In the genomic region with DNA sequence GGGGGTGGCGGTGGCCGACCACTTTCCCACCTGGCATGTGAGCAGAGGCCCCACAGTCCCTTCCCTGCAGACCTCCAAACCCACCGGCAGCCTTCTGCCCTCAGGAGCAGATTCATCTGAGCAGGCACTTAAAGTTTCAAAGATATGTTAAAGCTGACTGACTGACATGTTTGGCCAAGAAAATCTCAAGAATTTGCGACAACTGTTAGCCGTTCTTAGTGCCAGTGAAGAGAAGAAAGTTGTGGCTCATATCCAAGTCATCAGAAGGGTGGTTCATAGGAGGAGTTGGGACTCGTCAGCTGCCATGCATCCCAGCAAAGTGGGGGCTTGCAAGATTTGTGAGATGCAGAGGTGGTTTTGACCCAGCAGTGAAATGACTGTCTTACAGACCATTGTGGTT, we compare ENCODE assay signal across 2 cellular contexts.
TF ChIP-seq lines count a peak whose summit lies in the region.

No MANE protein-coding gene starts in this region.

TF ChIP-seq in IMR-90, 13 proteins besides CTCF, POLR2A, EP300 and RAD21:
- no peak for TF ChIP-seq CEBPB (IDR thresholded peaks at IDR 0.05; ENCODE audit: low read depth, low read length)
- TF ChIP-seq, protein P1, sequence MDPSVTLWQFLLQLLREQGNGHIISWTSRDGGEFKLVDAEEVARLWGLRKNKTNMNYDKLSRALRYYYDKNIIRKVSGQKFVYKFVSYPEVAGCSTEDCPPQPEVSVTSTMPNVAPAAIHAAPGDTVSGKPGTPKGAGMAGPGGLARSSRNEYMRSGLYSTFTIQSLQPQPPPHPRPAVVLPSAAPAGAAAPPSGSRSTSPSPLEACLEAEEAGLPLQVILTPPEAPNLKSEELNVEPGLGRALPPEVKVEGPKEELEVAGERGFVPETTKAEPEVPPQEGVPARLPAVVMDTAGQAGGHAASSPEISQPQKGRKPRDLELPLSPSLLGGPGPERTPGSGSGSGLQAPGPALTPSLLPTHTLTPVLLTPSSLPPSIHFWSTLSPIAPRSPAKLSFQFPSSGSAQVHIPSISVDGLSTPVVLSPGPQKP (IDR thresholded peaks at IDR 0.05; ENCODE audit: borderline replicate concordance, low read depth, low read length) = no peak
- no peak for TF ChIP-seq RFX5 (IDR thresholded peaks at IDR 0.05; ENCODE audit: low read depth, low read length)
- TF ChIP-seq NFE2L2 (IDR thresholded peaks at IDR 0.05; ENCODE audit: low read depth, low read length) = no peak
- TF ChIP-seq, protein P2, sequence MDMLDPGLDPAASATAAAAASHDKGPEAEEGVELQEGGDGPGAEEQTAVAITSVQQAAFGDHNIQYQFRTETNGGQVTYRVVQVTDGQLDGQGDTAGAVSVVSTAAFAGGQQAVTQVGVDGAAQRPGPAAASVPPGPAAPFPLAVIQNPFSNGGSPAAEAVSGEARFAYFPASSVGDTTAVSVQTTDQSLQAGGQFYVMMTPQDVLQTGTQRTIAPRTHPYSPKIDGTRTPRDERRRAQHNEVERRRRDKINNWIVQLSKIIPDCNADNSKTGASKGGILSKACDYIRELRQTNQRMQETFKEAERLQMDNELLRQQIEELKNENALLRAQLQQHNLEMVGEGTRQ (IDR thresholded peaks at IDR 0.05; ENCODE audit: low read depth, low read length) = no peak
- TF ChIP-seq SMC3 (IDR thresholded peaks at IDR 0.05; ENCODE audit: low read depth, low read length) = no peak
- no peak for TF ChIP-seq RCOR1 (IDR thresholded peaks at IDR 0.05; ENCODE audit: insufficient replicate concordance, low read length)
- TF ChIP-seq CHD1 (IDR thresholded peaks at IDR 0.05; ENCODE audit: low read depth, low read length) = no peak
- TF ChIP-seq MXI1 (IDR thresholded peaks at IDR 0.05; ENCODE audit: borderline replicate concordance, low read depth, low read length) = no peak
- no peak for TF ChIP-seq BHLHE40 (IDR thresholded peaks at IDR 0.05; ENCODE audit: low read depth, low read length)
- TF ChIP-seq MAZ (IDR thresholded peaks at IDR 0.05; ENCODE audit: borderline replicate concordance, low read depth, low read length) = no peak
- TF ChIP-seq MAFK (IDR thresholded peaks at IDR 0.05; ENCODE audit: low read depth, low read length) = no peak
- TF ChIP-seq FOS (IDR thresholded peaks at IDR 0.05; ENCODE audit: low read depth, low read length) = no peak

TF ChIP-seq in GM23338, 12 proteins besides CTCF, POLR2A, EP300 and RAD21:
- TF ChIP-seq CREB1 (CRISPR knock-in tag; IDR thresholded peaks at IDR 0.05; ENCODE audit: low read depth) = no peak
- TF ChIP-seq ZNF331 (CRISPR knock-in tag; IDR thresholded peaks at IDR 0.05; ENCODE audit: low read depth) = no peak
- TF ChIP-seq POLR2AphosphoS5 (IDR thresholded peaks at IDR 0.05; ENCODE audit: low read depth) = no peak
- TF ChIP-seq, protein P3, sequence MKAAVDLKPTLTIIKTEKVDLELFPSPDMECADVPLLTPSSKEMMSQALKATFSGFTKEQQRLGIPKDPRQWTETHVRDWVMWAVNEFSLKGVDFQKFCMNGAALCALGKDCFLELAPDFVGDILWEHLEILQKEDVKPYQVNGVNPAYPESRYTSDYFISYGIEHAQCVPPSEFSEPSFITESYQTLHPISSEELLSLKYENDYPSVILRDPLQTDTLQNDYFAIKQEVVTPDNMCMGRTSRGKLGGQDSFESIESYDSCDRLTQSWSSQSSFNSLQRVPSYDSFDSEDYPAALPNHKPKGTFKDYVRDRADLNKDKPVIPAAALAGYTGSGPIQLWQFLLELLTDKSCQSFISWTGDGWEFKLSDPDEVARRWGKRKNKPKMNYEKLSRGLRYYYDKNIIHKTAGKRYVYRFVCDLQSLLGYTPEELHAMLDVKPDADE (IDR thresholded peaks at IDR 0.05) = no peak
- TF ChIP-seq STAT1 (IDR thresholded peaks at IDR 0.05; ENCODE audit: unreplicated experiment) = no peak
TF ChIP-seq in GM23338: peak in this region for 0.
